8 cellular contexts compared by ENCODE assay signal in genomic region chr14:63308723-63309317, GRCh38.
DNase-seq lines count a peak whose midpoint lies in the region; ATAC-seq and TF ChIP-seq lines count a peak whose summit lies in the region.

No MANE protein-coding gene starts in this region.

- no peak for DNase-seq in AG09319 (ENCODE audit: extremely low read depth, low read depth)
- no peak for DNase-seq in GM13976 (ENCODE audit: low spot score)
- DNase-seq in NCI-H2171 treated with DMSO at 0.1 percent for 48 hours (lab: John Stamatoyannopoulos, UW), result peak; percentile 72
- peak; percentile 47 for DNase-seq in fibroblast of pulmonary artery (ENCODE audit: low read depth)
- no peak for DNase-seq in pons (ENCODE audit: low spot score)

- ATAC-seq in GM19395 (IDR thresholded peaks at IDR 0.05; ENCODE audit: unreplicated experiment), result no peak
- no peak for ATAC-seq in HG03342 (IDR thresholded peaks at IDR 0.05; ENCODE audit: unreplicated experiment)
- ATAC-seq in GM21528 (IDR thresholded peaks at IDR 0.05; ENCODE audit: low FRiP score, unreplicated experiment), result no peak

- no peak overlapping the region for H3K4me3 ChIP-seq in fibroblast of pulmonary artery (replicated peaks; ENCODE audit: low read depth, low read length)

- in situ Hi-C loops in GM13976 (cut with MboI; ENCODE audit: low sequenced_read_pairs, unreplicated experiment), result no loop called here

- TF ChIP-seq CTCF in AG09319 (IDR thresholded peaks at IDR 0.05; ENCODE audit: low read depth, low read length), result peak; percentile 31
- peak; percentile 23 for TF ChIP-seq CTCF in GM13976 (IDR thresholded peaks at IDR 0.05; ENCODE audit: borderline replicate concordance, control extremely low read depth, extremely low read depth, insufficient read depth, missing control alignments)
- peak; percentile 71 for TF ChIP-seq CTCF in fibroblast of pulmonary artery (IDR thresholded peaks at IDR 0.05; ENCODE audit: low read length, missing control alignments)

Comparison
In these comparisons a context has a peak if more than half of its experiments do, and no peak if none do; other contexts are left out.
1. DNase-seq: peak in NCI-H2171 treated with DMSO at 0.1 percent for 48 hours (single experiment) and fibroblast of pulmonary artery (single experiment); none in AG09319 (single experiment), GM13976 (single experiment) and pons (single experiment).
2. Peak in every context shown above with its lines, with median percentiles within 50 percentile points of each other: CTCF ChIP-seq.